14 cellular contexts compared by ENCODE assay signal in the genomic region with DNA sequence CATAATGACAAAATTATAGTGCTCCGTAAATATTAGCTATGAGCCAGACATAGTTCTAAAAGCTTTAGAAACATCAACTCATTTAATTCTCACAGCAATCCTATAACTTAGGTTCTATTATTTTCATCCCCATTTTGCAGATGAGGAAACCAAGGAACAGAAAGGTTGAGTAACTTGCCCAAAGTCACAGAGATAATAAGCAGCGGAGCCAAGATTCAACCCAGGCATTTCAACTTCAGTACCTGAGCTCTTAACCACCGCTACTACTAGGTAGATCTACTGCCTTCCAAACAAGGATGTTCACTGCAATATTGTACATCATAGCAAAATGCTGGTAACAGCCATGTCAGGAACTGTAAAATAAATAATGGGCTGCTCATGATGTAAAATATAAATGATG. TPM values are rescaled to one million over a fixed set of nuclear protein-coding genes. Genes with fewer than 3 reads are reported as not detected.
DNase-seq lines count a peak whose midpoint lies in the region; ATAC-seq, FAIRE-seq and TF ChIP-seq lines count a peak whose summit lies in the region.
"Had no signal": no experiment of that assay in that cellular context is flagged by ENCODE, and none has a peak within 500 bp of the region (broad histone marks: within the 10 kb centered on the region; RNA-seq: fewer than 3 reads in every experiment).

No MANE protein-coding gene starts in this region.

- H2AFZ ChIP-seq in HepG2 (ENCODE audit: low read length) (no peak overlapping the region), trophoblast cell (ENCODE audit: insufficient read depth, low read length, poor library complexity) (no peak overlapping the region)

- H3K27ac Mint-ChIP-seq in memory B cell, result peak overlapping the region; percentile 82

- no peaks in the 10 kb centered on the region for H3K9me3 Mint-ChIP-seq in memory B cell

- no peak overlapping the region for H3K18ac ChIP-seq in trophoblast cell (ENCODE audit: low read length)

- H3K9me3 ChIP-seq in HepG2 (ENCODE audit: low read length) (no peaks in the 10 kb centered on the region), right lobe of liver (no peaks in the 10 kb centered on the region), trophoblast cell (ENCODE audit: insufficient read depth, low read depth, low read length) (no peaks in the 10 kb centered on the region)

- no peak overlapping the region for H3K27ac ChIP-seq in HepG2 (ENCODE audit: extremely low read length, insufficient read depth, low read length)
- H3K27ac ChIP-seq in right lobe of liver, result no peak overlapping the region
- H3K27ac ChIP-seq in VCaP, result peak overlapping the region; percentile 84
- H3K27ac ChIP-seq in trophoblast cell (ENCODE audit: low read depth, low read length), result no peak overlapping the region

- H3K4me3 ChIP-seq in HepG2 (replicated peaks in 1 of 3; ENCODE audit: insufficient read depth in 1 of 3, low read depth in 2 of 3, low read length in 3 of 3), result no peak overlapping the region
- no peak overlapping the region for H3K4me3 ChIP-seq in right lobe of liver
- no peak overlapping the region for H3K4me3 ChIP-seq in trophoblast cell (ENCODE audit: low read depth, low read length)
- H3K4me3 ChIP-seq: smooth muscle cell had no signal

- TF ChIP-seq CTCF in HepG2 (CRISPR knock-in tag; IDR thresholded peaks at IDR 0.05) (no peak), right lobe of liver (IDR thresholded peaks at IDR 0.05) (no peak), VCaP (conservative IDR thresholded peaks at IDR 0.05) (no peak)

- no peak for TF ChIP-seq RAD21 in HepG2 (CRISPR knock-in tag; IDR thresholded peaks at IDR 0.05)

- WGBS in HepG2 (ENCODE audit: low lambda C conversion rate), result 98% methylated on average over 3 of the region's 3 CpGs
- 69% methylated on average over 3 of the region's 3 CpGs for WGBS in right lobe of liver (ENCODE audit: insufficient coverage, low coverage, low lambda C conversion rate, missing lambda C conversion rate)
- WGBS in trophoblast cell (ENCODE audit: extremely low coverage, insufficient coverage, insufficient read length), result no CpG with 5 or more reads among the region's 3 CpGs

- ATAC-seq in HepG2 (no peak), right lobe of liver (no peak), memory B cell (ENCODE audit: low read depth) (no peak)
- ATAC-seq: Panc1 had no signal

- no peak overlapping the region for H4K12ac ChIP-seq in trophoblast cell (ENCODE audit: low read depth, low read length)

- no peak overlapping the region for H4K8ac ChIP-seq in trophoblast cell (ENCODE audit: low read depth, low read length)

- 0 out of 2 replicates have a peak, but pooled peaks cover 4% of the 10 kb centered on the region for H4K20me1 ChIP-seq in HepG2 (ENCODE audit: insufficient read depth, low read length)

- no TSS peak for BruUV-seq in HepG2 (replicated peaks; lab: Mats Ljungman, UMichigan)

- H3K27me3 ChIP-seq in HepG2 (ENCODE audit: control insufficient read depth in 1 of 2, insufficient read depth in 2 of 2, low read length in 2 of 2), result no peaks in the 10 kb centered on the region
- H3K27me3 ChIP-seq in right lobe of liver, result no peaks in the 10 kb centered on the region
- no peaks in the 10 kb centered on the region for H3K27me3 ChIP-seq in trophoblast cell (ENCODE audit: insufficient read depth, low read length)

- H2BK12ac ChIP-seq in trophoblast cell (ENCODE audit: low read length), result no peak overlapping the region

- H3K27me3 Mint-ChIP-seq in memory B cell, result no peaks in the 10 kb centered on the region

- FAIRE-seq in HepG2 (lab: Jason Lieb, UNC), result no peak

- no peak overlapping the region for H3K23ac ChIP-seq in trophoblast cell (ENCODE audit: low read length)

- H4K91ac ChIP-seq in trophoblast cell (ENCODE audit: low read depth, low read length), result no peak overlapping the region

- no peak overlapping the region for H3K14ac ChIP-seq in trophoblast cell (ENCODE audit: low read length)

- intact Hi-C loops in HepG2 (cut with micrococcal nuclease; ENCODE audit: unreplicated experiment) (no loop called here), right lobe of liver (cut with DNase I) (no loop called here)

- in situ Hi-C loops in HepG2 (cut with HindIII; ENCODE audit: extremely low pct_ligation_motif_present, low pct_unique_long_range_greater_than_20kb), result loop anchor here (10.0 kb wide), 1 partner anchor 76 kb away; no protein-coding TSS in a partner anchor

- no peak overlapping the region for H2BK5ac ChIP-seq in trophoblast cell (ENCODE audit: low read depth, low read length, poor library complexity)

- POLR2A ChIA-PET in HepG2 (lab: Yijun Ruan, JAX), result no interaction called here

- H3K36me3 ChIP-seq in HepG2 (replicated peaks in 1 of 2; ENCODE audit: control insufficient read depth in 1 of 2, insufficient read depth in 2 of 2, low read length in 2 of 2), result peaks cover 4 to 16% of the 10 kb centered on the region in 2 experiments; a peak in 4 of 5 replicates
- no peaks in the 10 kb centered on the region for H3K36me3 ChIP-seq in right lobe of liver
- H3K36me3 ChIP-seq in trophoblast cell (ENCODE audit: control insufficient read depth in 1 of 2, insufficient read depth in 2 of 2, low read length in 2 of 2), result peaks cover 0 to 3% of the 10 kb centered on the region in 2 experiments

- H3K4me3 Mint-ChIP-seq in memory B cell, result peak overlapping the region; percentile 82

- no peaks in the 10 kb centered on the region for H3K79me1 ChIP-seq in trophoblast cell (ENCODE audit: low read length)

- TF ChIP-seq POLR2A in HepG2 (IDR thresholded peaks at IDR 0.05; ENCODE audit: insufficient read depth in 1 of 2, low read depth in 2 of 2, low read length in 2 of 2) (no peak), right lobe of liver (IDR thresholded peaks at IDR 0.05) (no peak)

- peaks cover 24% of the 10 kb centered on the region for H3K36me3 Mint-ChIP-seq in memory B cell

- no peak overlapping the region for H2BK120ac ChIP-seq in trophoblast cell (ENCODE audit: insufficient read depth, low read length, poor library complexity)

- peaks cover 31% of the 10 kb centered on the region for H3K4me1 ChIP-seq in HepG2 (ENCODE audit: insufficient read depth, low read length)
- peaks cover 0 to 31% (median 8%) of the 10 kb centered on the region in 4 donors for H3K4me1 ChIP-seq in right lobe of liver
- H3K4me1 ChIP-seq in trophoblast cell (ENCODE audit: control insufficient read depth in 1 of 2, insufficient read depth in 2 of 2, low read length in 2 of 2), result peaks cover 0 to 1% of the 10 kb centered on the region in 2 experiments

- H3K9ac ChIP-seq in HepG2 (ENCODE audit: insufficient read depth, low read depth, low read length) (no peak overlapping the region), trophoblast cell (ENCODE audit: low read length) (no peak overlapping the region)

- no peak overlapping the region for H2AK5ac ChIP-seq in trophoblast cell (ENCODE audit: low read length)

- H3K79me2 ChIP-seq in HepG2 (ENCODE audit: insufficient read depth, low read length) (peaks cover 89% of the 10 kb centered on the region), trophoblast cell (ENCODE audit: control insufficient read depth, insufficient read depth, low read length, poor library complexity) (no peaks in the 10 kb centered on the region)

- TF ChIP-seq EP300 in HepG2 (IDR thresholded peaks at IDR 0.05; ENCODE audit: low read depth in 2 of 2, low read length in 2 of 2), result no peak
- TF ChIP-seq EP300 in HepG2 (CRISPR knock-in tag; IDR thresholded peaks at IDR 0.05; ENCODE audit: borderline replicate concordance), result no peak

- no peak overlapping the region for H3K4ac ChIP-seq in trophoblast cell (ENCODE audit: low read depth, low read length)

- peaks cover 62% of the 10 kb centered on the region for H3K4me1 Mint-ChIP-seq in memory B cell

- DNase-seq in HepG2 (ENCODE audit: low spot score) (no peak), right lobe of liver (no peak), memory B cell (ENCODE audit: low spot score in 2 of 2) (no peak), NCI-H1092 (lab: John Stamatoyannopoulos, UW) (no peak), LoVo (ENCODE audit: low spot score) (no peak), trophoblast cell (no peak), islet precursor cell (no peak)
- DNase-seq: C1 segment of cervical spinal cord; central memory CD4-positive, alpha-beta T cell; NCI-H1092 treated with DMSO at 0.1 percent for 48 hours; NCI-H345 had no signal

- H3K4me2 ChIP-seq in HepG2 (ENCODE audit: low read depth, low read length), result no peak overlapping the region
- no peak overlapping the region for H3K4me2 ChIP-seq in trophoblast cell (ENCODE audit: low read length)
- H3K4me2 ChIP-seq: smooth muscle cell had no signal

- CTCF ChIA-PET in HepG2 (lab: Yijun Ruan, JAX; ENCODE audit: low intra/inter-chr PET ratio, low total read pairs), result no interaction called here

TF ChIP-seq in HepG2, 621 proteins besides CTCF, POLR2A, EP300 and RAD21:
- TF ChIP-seq ZNF629 (CRISPR knock-in tag; conservative IDR thresholded peaks at IDR 0.05), result peak; percentile 50; the same call in 1 of the 2 replicates
- TF ChIP-seq WIZ (CRISPR knock-in tag; IDR thresholded peaks at IDR 0.05), result no peak

RNA-seq across cellular contexts. Expression of a gene that starts 39.9 kb away (rescaled TPM):
- total RNA-seq in HepG2 (2016; rRNA removed; fragmentation: Illumina TruSeq; extraction: Trizol), result 71.5 and 91.5 TPM in 2 replicates
- 12.1 and 14.2 TPM in 2 replicates for total RNA-seq in HepG2 (2016; cell fraction: cytosol; rRNA removed; fragmentation: Illumina TruSeq; extraction: Trizol; ENCODE audit: low read depth)
- total RNA-seq in HepG2 (2016; cell fraction: insoluble cytoplasmic fraction; rRNA removed; fragmentation: Illumina TruSeq; extraction: Trizol), result 70.6 and 87.4 TPM in 2 replicates
- 24.5 and 26.2 TPM in 2 replicates for total RNA-seq in HepG2 (2016; cell fraction: membrane; rRNA removed; fragmentation: Illumina TruSeq; extraction: Trizol)
- total RNA-seq in HepG2 (2016; cell fraction: nucleus; rRNA removed; fragmentation: Illumina TruSeq; extraction: Trizol), result 78.4 and 79.2 TPM in 2 replicates
- polyA plus RNA-seq in HepG2 (2011; rRNA removed), result 24.6 and 26.5 TPM in 2 replicates
- 14.1 and 18.0 TPM in 2 replicates for polyA plus RNA-seq in HepG2 (2011; cell fraction: cytosol; rRNA removed)
- polyA plus RNA-seq in HepG2 (2011; cell fraction: nucleus; rRNA removed), result 15.7 and 16.1 TPM in 2 replicates
- 28.9 and 32.2 TPM in 2 replicates for polyA plus RNA-seq in HepG2 (2012)
- 1.6 and 1.9 TPM in 2 replicates for polyA plus RNA-seq in HepG2 (2016; cell fraction: cytosol; fragmentation: Illumina TruSeq; extraction: Trizol; ENCODE audit: low read depth)
- 55.8 and 56.2 TPM in 2 replicates for polyA plus RNA-seq in HepG2 (2016; cell fraction: insoluble cytoplasmic fraction; fragmentation: Illumina TruSeq; extraction: Trizol; ENCODE audit: low read depth)
- 6.4 and 6.6 TPM in 2 replicates for polyA plus RNA-seq in HepG2 (2016; cell fraction: membrane; fragmentation: Illumina TruSeq; extraction: Trizol; ENCODE audit: low read depth)
- polyA plus RNA-seq in HepG2 (2016; cell fraction: nucleus; fragmentation: Illumina TruSeq; extraction: Trizol; ENCODE audit: insufficient read depth, low read depth), result 46.4 and 47.1 TPM in 2 replicates
- 18.2 and 60.6 TPM in 2 replicates for polyA minus RNA-seq in HepG2 (2011; rRNA and poly(A)+ RNA removed; ENCODE audit: low replicate concordance)
- polyA minus RNA-seq in HepG2 (2011; cell fraction: cytosol; rRNA and poly(A)+ RNA removed), result 29.5 and 31.8 TPM in 2 replicates
- 77.6 and 81.4 TPM in 2 replicates for polyA minus RNA-seq in HepG2 (2011; cell fraction: nucleus; rRNA and poly(A)+ RNA removed)
- 10 to 100 TPM; 24.1 to 35.4 (median 31.0) TPM for total RNA-seq in right lobe of liver
- polyA plus RNA-seq in trophoblast cell (2013), result 55.9 and 56.2 TPM in 2 replicates
